17 cellular contexts compared by ENCODE assay signal in genomic region chr3:123919353-123919752, GRCh38. TPM values are rescaled to one million over a fixed set of nuclear protein-coding genes. Genes with fewer than 3 reads are reported as not detected.
DNase-seq lines count a peak whose midpoint lies in the region; ATAC-seq, FAIRE-seq and TF ChIP-seq lines count a peak whose summit lies in the region.
"Had no signal": no experiment of that assay in that cellular context is flagged by ENCODE, and none has a peak within 500 bp of the region (broad histone marks: within the 10 kb centered on the region; RNA-seq: fewer than 3 reads in every experiment).

No MANE protein-coding gene starts in this region.

- H3K27me3 ChIP-seq in gastrocnemius medialis = no peaks in the 10 kb centered on the region
- H3K27me3 ChIP-seq: BLaER1 had no signal

- no peak for TF ChIP-seq POLR2A in gastrocnemius medialis (IDR thresholded peaks at IDR 0.05)

- H3K4me3 ChIP-seq in epithelial cell of proximal tubule (ENCODE audit: low read depth, low read length) (no peak overlapping the region), gastrocnemius medialis (no peak overlapping the region)
- H3K4me3 ChIP-seq: BLaER1, GM23248, HAP-1 had no signal

- DNase-seq in HTR-8/SVneo (ENCODE audit: insufficient read length, low spot score) (no peak), epithelial cell of proximal tubule (ENCODE audit: low read depth) (peak; percentile 16), left colon (no peak), renal cortical epithelial cell (ENCODE audit: low read depth) (peak; percentile 27), gastrocnemius medialis (no peak), NCI-H187 treated with DMSO at 0.1 percent for 48 hours (lab: John Stamatoyannopoulos, UW) (no peak), amygdala (lab: John Stamatoyannopoulos, UW) (no peak)
- DNase-seq: 8988T; CD4-positive, alpha-beta memory T cell; DMS153; DMS79; GDM1; GM23248 had no signal

- peaks cover 0 to 2% (median 0%) of the 10 kb centered on the region in 3 donors for H3K9me3 ChIP-seq in gastrocnemius medialis
- H3K9me3 ChIP-seq: HAP-1 had no signal

- H3K4me1 ChIP-seq in gastrocnemius medialis = no peaks in the 10 kb centered on the region
- H3K4me1 ChIP-seq: HAP-1 had no signal

- no peak overlapping the region for H3K27ac ChIP-seq in gastrocnemius medialis
- H3K27ac ChIP-seq: BLaER1, GM23248 had no signal

- ATAC-seq in left colon = peak; percentile 63
- no peak for ATAC-seq in gastrocnemius medialis

- peak; percentile 31 for FAIRE-seq in HTR-8/SVneo (lab: Jason Lieb, UNC)
- FAIRE-seq: GM12892, GM18507 had no signal

- intact Hi-C loops in left colon (cut with DNase I, micrococcal nuclease) = no loop called here
- intact Hi-C loops in gastrocnemius medialis (cut with DNase I; ENCODE audit: low total_unique reads) = no loop called here

- peaks cover 0 to 4% of the 10 kb centered on the region in 2 donors for H3K36me3 ChIP-seq in gastrocnemius medialis

- in situ Hi-C loops in gastrocnemius medialis (cut with MboI; ENCODE audit: low sequenced_read_pairs in 4 of 4) = no loop called here

- TF ChIP-seq CTCF in epithelial cell of proximal tubule (conservative IDR thresholded peaks at IDR 0.05; ENCODE audit: low read depth, low read length) (no peak), gastrocnemius medialis (IDR thresholded peaks at IDR 0.05 in 4 of 5, conservative IDR thresholded peaks at IDR 0.05 in 1 of 5) (no peak)

RNA-seq across cellular contexts. Expression of gene MYLK, which starts 35.2 kb away (rescaled TPM):
- 81.4 TPM in 2 replicates for total RNA-seq in epithelial cell of proximal tubule
- 100 to 1,000 TPM in 1 of 2 donors, 10 to 100 TPM in 1; 99.0 to 240 TPM for total RNA-seq in left colon
- 112 and 722 TPM in 2 replicates for total RNA-seq in renal cortical epithelial cell
- 10 to 100 TPM in 2 of 4 donors, 1 to 10 TPM in 2; 5.6 to 19.6 (median 8.8) TPM for total RNA-seq in gastrocnemius medialis
- total RNA-seq: CD4-positive, alpha-beta memory T cell had no signal

RNA-seq across cellular contexts. Expression of gene CCDC14, which starts 41.7 kb away (rescaled TPM):
- 41.4 and 41.9 TPM in 2 replicates for total RNA-seq in epithelial cell of proximal tubule
- 10 to 100 TPM; 63.6 to 73.7 TPM for total RNA-seq in left colon
- total RNA-seq in renal cortical epithelial cell = 28.3 and 60.4 TPM in 2 replicates
- total RNA-seq in gastrocnemius medialis = 10 to 100 TPM in 1 of 4 donors, 1 to 10 TPM in 3; 3.9 to 16.7 (median 6.4) TPM

Comparison
In these comparisons a context has a peak if more than half of its experiments do, and no peak if none do; other contexts are left out.
1. DNase-seq: peak in epithelial cell of proximal tubule (single experiment) and renal cortical epithelial cell (single experiment); none in HTR-8/SVneo (single experiment), left colon (0 of 2), gastrocnemius medialis (0 of 2), NCI-H187 treated with DMSO at 0.1 percent for 48 hours (single experiment) and amygdala (0 of 56).